Comparison of ENCODE assay signal across 1 cellular context in the genomic region with DNA sequence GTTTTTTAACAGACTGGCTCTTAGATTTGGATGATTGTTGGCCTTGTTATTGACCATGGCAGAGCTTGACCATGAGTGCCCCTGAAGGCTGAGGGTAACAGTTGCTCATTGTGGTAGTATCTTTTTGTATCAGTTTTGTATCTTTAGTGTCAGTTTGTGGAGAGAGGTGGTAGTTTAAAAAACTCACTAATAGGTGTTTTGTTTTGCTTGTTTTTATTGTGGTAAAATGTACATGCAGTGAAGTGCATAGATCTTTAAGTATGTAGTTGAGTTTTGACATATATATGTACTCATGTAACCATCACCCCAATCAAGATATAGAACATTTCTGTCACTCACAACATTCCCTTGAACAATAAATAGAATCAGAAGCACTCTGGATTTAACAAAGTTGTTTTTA.
TF ChIP-seq lines count a peak whose summit lies in the region.

No MANE protein-coding gene starts in this region.

TF ChIP-seq in K562, 482 proteins besides CTCF, POLR2A, EP300 and RAD21 (continued from another document):
- TF ChIP-seq, protein P1, sequence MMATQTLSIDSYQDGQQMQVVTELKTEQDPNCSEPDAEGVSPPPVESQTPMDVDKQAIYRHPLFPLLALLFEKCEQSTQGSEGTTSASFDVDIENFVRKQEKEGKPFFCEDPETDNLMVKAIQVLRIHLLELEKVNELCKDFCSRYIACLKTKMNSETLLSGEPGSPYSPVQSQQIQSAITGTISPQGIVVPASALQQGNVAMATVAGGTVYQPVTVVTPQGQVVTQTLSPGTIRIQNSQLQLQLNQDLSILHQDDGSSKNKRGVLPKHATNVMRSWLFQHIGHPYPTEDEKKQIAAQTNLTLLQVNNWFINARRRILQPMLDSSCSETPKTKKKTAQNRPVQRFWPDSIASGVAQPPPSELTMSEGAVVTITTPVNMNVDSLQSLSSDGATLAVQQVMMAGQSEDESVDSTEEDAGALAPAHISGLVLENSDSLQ (IDR thresholded peaks at IDR 0.05), result peak; percentile 36
